11 cellular contexts compared by ENCODE assay signal in the genomic region with DNA sequence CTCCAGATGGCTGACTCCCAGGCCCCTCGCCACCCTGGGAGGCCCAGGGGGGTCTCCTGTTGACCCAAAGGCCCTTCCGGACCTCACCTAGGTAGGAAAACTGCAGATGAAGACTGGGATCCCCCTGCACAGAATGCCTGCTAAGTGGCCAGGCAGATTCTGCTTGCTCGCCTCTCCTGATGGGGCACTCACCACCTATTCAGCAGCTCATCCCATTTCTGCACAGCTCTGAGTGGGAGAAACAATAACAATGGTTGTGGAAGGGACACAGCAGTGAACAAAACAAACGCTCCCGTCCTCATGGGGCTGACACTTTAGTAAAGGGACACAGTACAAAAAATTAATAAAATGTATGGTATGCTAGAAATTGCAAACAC. TPM values are rescaled to one million over a fixed set of nuclear protein-coding genes. Genes with fewer than 3 reads are reported as not detected.
"Had no signal": no experiment of that assay in that cellular context is flagged by ENCODE, and none has a peak within 500 bp of the region (broad histone marks: within the 10 kb centered on the region; RNA-seq: fewer than 3 reads in every experiment).

No MANE protein-coding gene starts in this region.

- H3K27me3 ChIP-seq: right lobe of liver had no signal

- H3K36me3 ChIP-seq: neutrophil, right lobe of liver had no signal

- ATAC-seq: T-helper 17 cell had no signal

- DNase-seq: activated effector memory CD4-positive, alpha-beta T cell treated with Interleukin-2 at 50 U/mL for 16 hours; activated T-cell treated with anti-CD3 and anti-CD28 coated beads, Interleukin-2, amount 50 U/mL, for 1 hour; foreskin melanocyte; hippocampal formation; kidney glomerular epithelial cell; naive B cell; SIG-M5; stimulated activated CD4-positive, alpha-beta T cell treated with anti-CD3 and anti-CD28 coated beads, Interleukin-12 subunit alpha, Interleukin-12 subunit beta, amount 100 ng/mL, for 4 hours; T-helper 17 cell had no signal

- H3K4me3 ChIP-seq: right lobe of liver had no signal

- H3K27ac ChIP-seq: neutrophil, right lobe of liver had no signal

- H3K4me1 ChIP-seq: right lobe of liver had no signal

- H3K9me3 ChIP-seq: neutrophil, right lobe of liver had no signal

RNA-seq across cellular contexts. Expression of a gene that starts 24.9 kb away (rescaled TPM):
- total RNA-seq: T-helper 17 cell had no signal
